In genomic region chr1:2544093-2544874, GRCh38 we compare ENCODE assay signal across 1 cellular context.
TF ChIP-seq lines count a peak whose summit lies in the region.

No MANE protein-coding gene starts in this region.

TF ChIP-seq in H1, 55 proteins besides CTCF, POLR2A, EP300 and RAD21:
- no peak for TF ChIP-seq EZH2 (IDR thresholded peaks at IDR 0.05; ENCODE audit: low read depth, low read length, severe bottlenecking)
- no peak for TF ChIP-seq SP1 (IDR thresholded peaks at IDR 0.05; ENCODE audit: low read depth, low read length)
- TF ChIP-seq USF2 (IDR thresholded peaks at IDR 0.05; ENCODE audit: low read length) = no peak
- no peak for TF ChIP-seq BRCA1 (IDR thresholded peaks at IDR 0.05; ENCODE audit: low read depth, low read length)
- no peak for TF ChIP-seq NRF1 (IDR thresholded peaks at IDR 0.05; ENCODE audit: low read depth, low read length)
- no peak for TF ChIP-seq SIRT6 (IDR thresholded peaks at IDR 0.05; ENCODE audit: low read length)
- TF ChIP-seq BACH1 (IDR thresholded peaks at IDR 0.05; ENCODE audit: low read length) = no peak
- TF ChIP-seq GABPA (IDR thresholded peaks at IDR 0.05; ENCODE audit: borderline replicate concordance, insufficient read depth, low read length) = no peak
- TF ChIP-seq BCL11A (IDR thresholded peaks at IDR 0.05; ENCODE audit: low read depth in 2 of 2, low read length in 2 of 2) = no peak
- no peak for TF ChIP-seq SP4 (IDR thresholded peaks at IDR 0.05; ENCODE audit: low read length)
- TF ChIP-seq KDM1A (IDR thresholded peaks at IDR 0.05; ENCODE audit: borderline replicate concordance, low read length) = no peak
- TF ChIP-seq RXRA (IDR thresholded peaks at IDR 0.05; ENCODE audit: insufficient read depth, low read depth, low read length) = no peak
- no peak for TF ChIP-seq ZNF274 (IDR thresholded peaks at IDR 0.05; ENCODE audit: borderline replicate concordance, extremely low read depth, low read length)
- TF ChIP-seq CBX5 (IDR thresholded peaks at IDR 0.05; ENCODE audit: low read depth, low read length) = no peak
TF ChIP-seq in H1: peak in this region for 0.
